In genomic region chr7:151697515-151697895, GRCh38 we compare ENCODE assay signal across 1 cellular context.
TF ChIP-seq lines count a peak whose summit lies in the region.

No MANE protein-coding gene starts in this region.

TF ChIP-seq in IMR-90, 13 proteins besides CTCF, POLR2A, EP300 and RAD21:
- TF ChIP-seq ELK1 (IDR thresholded peaks at IDR 0.05; ENCODE audit: borderline replicate concordance, low read depth, low read length) (no peak), RFX5 (IDR thresholded peaks at IDR 0.05; ENCODE audit: low read depth, low read length) (no peak), MAFK (IDR thresholded peaks at IDR 0.05; ENCODE audit: low read depth, low read length) (no peak), FOS (IDR thresholded peaks at IDR 0.05; ENCODE audit: low read depth, low read length) (no peak), USF2 (IDR thresholded peaks at IDR 0.05; ENCODE audit: low read depth, low read length) (no peak), CEBPB (IDR thresholded peaks at IDR 0.05; ENCODE audit: low read depth, low read length) (no peak), BHLHE40 (IDR thresholded peaks at IDR 0.05; ENCODE audit: low read depth, low read length) (no peak), RCOR1 (IDR thresholded peaks at IDR 0.05; ENCODE audit: insufficient replicate concordance, low read length) (no peak), MXI1 (IDR thresholded peaks at IDR 0.05; ENCODE audit: borderline replicate concordance, low read depth, low read length) (no peak), MAZ (IDR thresholded peaks at IDR 0.05; ENCODE audit: borderline replicate concordance, low read depth, low read length) (no peak), SMC3 (IDR thresholded peaks at IDR 0.05; ENCODE audit: low read depth, low read length) (no peak), CHD1 (IDR thresholded peaks at IDR 0.05; ENCODE audit: low read depth, low read length) (no peak), NFE2L2 (IDR thresholded peaks at IDR 0.05; ENCODE audit: low read depth, low read length) (no peak)
